1 cellular context compared by ENCODE assay signal in the genomic region with DNA sequence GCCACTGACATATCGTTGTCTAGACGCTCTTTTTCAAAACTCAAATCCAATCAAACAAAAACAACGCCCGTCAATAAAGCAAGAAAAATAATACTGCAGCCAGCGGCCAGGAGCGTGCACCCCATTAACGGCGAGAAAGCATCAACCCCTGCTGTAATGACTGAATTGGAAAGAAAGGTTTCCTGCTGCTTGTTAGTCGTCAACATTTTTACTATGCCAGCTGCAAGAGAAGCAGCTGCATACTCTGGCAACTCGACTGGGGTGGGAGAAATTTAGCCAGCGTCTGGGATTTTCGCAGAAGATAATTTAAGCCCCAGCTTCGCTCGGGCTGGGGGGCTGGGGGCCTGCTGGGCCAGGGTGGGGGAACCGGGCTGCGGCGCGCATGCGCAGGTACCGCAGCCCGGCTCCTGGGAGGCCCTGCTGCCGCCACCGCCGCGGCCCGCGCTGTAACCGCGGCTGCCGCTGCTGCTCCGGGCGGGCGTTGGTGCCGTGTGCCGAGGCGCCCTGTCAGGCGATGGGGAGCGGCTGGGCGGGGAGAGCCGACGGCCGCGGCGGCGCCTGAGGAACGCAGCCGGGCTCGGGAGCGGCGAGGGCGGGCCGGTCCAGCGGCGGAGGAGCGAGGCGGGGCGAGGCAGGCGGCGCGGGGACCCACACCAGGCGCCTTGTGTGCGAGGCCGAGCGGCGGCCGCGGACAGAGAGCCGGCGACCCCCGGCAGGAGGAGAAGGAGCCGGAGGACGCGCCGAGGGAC.
TF ChIP-seq lines count a peak whose summit lies in the region.

No MANE protein-coding gene starts in this region.

TF ChIP-seq in K562, 482 proteins besides CTCF, POLR2A, EP300 and RAD21 (continued from another document and continues in another):
- TF ChIP-seq, protein P1, sequence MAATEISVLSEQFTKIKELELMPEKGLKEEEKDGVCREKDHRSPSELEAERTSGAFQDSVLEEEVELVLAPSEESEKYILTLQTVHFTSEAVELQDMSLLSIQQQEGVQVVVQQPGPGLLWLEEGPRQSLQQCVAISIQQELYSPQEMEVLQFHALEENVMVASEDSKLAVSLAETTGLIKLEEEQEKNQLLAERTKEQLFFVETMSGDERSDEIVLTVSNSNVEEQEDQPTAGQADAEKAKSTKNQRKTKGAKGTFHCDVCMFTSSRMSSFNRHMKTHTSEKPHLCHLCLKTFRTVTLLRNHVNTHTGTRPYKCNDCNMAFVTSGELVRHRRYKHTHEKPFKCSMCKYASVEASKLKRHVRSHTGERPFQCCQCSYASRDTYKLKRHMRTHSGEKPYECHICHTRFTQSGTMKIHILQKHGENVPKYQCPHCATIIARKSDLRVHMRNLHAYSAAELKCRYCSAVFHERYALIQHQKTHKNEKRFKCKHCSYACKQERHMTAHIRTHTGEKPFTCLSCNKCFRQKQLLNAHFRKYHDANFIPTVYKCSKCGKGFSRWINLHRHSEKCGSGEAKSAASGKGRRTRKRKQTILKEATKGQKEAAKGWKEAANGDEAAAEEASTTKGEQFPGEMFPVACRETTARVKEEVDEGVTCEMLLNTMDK (IDR thresholded peaks at IDR 0.05; ENCODE audit: borderline replicate concordance, insufficient read depth, low read depth, low read length, poor library complexity, severe bottlenecking): peak; percentile 10
- TF ChIP-seq POLR2B (IDR thresholded peaks at IDR 0.05; ENCODE audit: low read depth, partially characterized antibody): peak; percentile 4
- no peak for TF ChIP-seq KLF13 (tag; IDR thresholded peaks at IDR 0.05; ENCODE audit: borderline replicate concordance, low read depth)
- no peak for TF ChIP-seq ZSCAN29 (IDR thresholded peaks at IDR 0.05)
- no peak for TF ChIP-seq PYGO2 (tag; IDR thresholded peaks at IDR 0.05)
- TF ChIP-seq TARDBP (IDR thresholded peaks at IDR 0.05): no peak
- no peak for TF ChIP-seq ETS2 (tag; IDR thresholded peaks at IDR 0.05; ENCODE audit: borderline replicate concordance, poor library complexity, severe bottlenecking)
- TF ChIP-seq CCNT2 (IDR thresholded peaks at IDR 0.05; ENCODE audit: borderline replicate concordance, extremely low read depth, insufficient read length, low read depth, low read length): peak; percentile 84
- no peak for TF ChIP-seq CSDE1 (IDR thresholded peaks at IDR 0.05)
- TF ChIP-seq, protein P2, sequence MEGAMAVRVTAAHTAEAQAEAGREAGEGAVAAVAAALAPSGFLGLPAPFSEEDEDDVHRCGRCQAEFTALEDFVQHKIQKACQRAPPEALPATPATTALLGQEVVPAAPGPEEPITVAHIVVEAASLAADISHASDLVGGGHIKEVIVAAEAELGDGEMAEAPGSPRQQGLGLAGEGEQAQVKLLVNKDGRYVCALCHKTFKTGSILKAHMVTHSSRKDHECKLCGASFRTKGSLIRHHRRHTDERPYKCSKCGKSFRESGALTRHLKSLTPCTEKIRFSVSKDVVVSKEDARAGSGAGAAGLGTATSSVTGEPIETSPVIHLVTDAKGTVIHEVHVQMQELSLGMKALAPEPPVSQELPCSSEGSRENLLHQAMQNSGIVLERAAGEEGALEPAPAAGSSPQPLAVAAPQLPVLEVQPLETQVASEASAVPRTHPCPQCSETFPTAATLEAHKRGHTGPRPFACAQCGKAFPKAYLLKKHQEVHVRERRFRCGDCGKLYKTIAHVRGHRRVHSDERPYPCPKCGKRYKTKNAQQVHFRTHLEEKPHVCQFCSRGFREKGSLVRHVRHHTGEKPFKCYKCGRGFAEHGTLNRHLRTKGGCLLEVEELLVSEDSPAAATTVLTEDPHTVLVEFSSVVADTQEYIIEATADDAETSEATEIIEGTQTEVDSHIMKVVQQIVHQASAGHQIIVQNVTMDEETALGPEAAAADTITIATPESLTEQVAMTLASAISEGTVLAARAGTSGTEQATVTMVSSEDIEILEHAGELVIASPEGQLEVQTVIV (CRISPR knock-in tag; IDR thresholded peaks at IDR 0.05; ENCODE audit: borderline replicate concordance): peak; percentile 72; the same call in 1 of the 2 replicates
- TF ChIP-seq, protein P3, sequence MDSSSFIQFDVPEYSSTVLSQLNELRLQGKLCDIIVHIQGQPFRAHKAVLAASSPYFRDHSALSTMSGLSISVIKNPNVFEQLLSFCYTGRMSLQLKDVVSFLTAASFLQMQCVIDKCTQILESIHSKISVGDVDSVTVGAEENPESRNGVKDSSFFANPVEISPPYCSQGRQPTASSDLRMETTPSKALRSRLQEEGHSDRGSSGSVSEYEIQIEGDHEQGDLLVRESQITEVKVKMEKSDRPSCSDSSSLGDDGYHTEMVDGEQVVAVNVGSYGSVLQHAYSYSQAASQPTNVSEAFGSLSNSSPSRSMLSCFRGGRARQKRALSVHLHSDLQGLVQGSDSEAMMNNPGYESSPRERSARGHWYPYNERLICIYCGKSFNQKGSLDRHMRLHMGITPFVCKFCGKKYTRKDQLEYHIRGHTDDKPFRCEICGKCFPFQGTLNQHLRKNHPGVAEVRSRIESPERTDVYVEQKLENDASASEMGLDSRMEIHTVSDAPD (CRISPR knock-in tag; IDR thresholded peaks at IDR 0.05): no peak
- no peak for TF ChIP-seq ZNF76 (CRISPR knock-in tag; IDR thresholded peaks at IDR 0.05; ENCODE audit: borderline replicate concordance)
- peak; percentile 96 for TF ChIP-seq ERF (CRISPR knock-in tag; IDR thresholded peaks at IDR 0.05)
- no peak for TF ChIP-seq GABPB2 (CRISPR knock-in tag; conservative IDR thresholded peaks at IDR 0.05)
- TF ChIP-seq, protein P4, sequence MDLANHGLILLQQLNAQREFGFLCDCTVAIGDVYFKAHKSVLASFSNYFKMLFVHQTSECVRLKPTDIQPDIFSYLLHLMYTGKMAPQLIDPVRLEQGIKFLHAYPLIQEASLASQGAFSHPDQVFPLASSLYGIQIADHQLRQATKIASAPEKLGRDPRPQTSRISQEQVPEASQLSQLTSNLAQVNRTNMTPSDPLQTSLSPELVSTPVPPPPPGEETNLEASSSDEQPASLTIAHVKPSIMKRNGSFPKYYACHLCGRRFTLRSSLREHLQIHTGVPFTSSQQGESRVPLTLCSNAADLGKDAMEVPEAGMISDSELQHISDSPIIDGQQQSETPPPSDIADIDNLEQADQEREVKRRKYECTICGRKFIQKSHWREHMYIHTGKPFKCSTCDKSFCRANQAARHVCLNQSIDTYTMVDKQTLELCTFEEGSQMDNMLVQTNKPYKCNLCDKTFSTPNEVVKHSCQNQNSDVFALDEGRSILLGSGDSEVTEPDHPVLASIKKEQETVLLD (IDR thresholded peaks at IDR 0.05): peak; percentile 64; the same call in 1 of the 2 replicates
- TF ChIP-seq NRF1 (conservative IDR thresholded peaks at IDR 0.05 in 1 of 2, IDR thresholded peaks at IDR 0.05 in 1 of 2): peak; percentile 94
- TF ChIP-seq PPARD (CRISPR knock-in tag; IDR thresholded peaks at IDR 0.05): no peak
- TF ChIP-seq MEF2D (tag; conservative IDR thresholded peaks at IDR 0.05; ENCODE audit: low read depth): no peak
- TF ChIP-seq YY1 (IDR thresholded peaks at IDR 0.05; ENCODE audit: borderline replicate concordance in 1 of 3, control insufficient read depth in 1 of 3, extremely low read depth in 1 of 3, insufficient read depth in 3 of 3, insufficient read length in 1 of 3, insufficient replicate concordance in 2 of 3, low read depth in 1 of 3, low read length in 2 of 3): peak in 1 of 3 experiments; percentile 37
- TF ChIP-seq, protein P5, sequence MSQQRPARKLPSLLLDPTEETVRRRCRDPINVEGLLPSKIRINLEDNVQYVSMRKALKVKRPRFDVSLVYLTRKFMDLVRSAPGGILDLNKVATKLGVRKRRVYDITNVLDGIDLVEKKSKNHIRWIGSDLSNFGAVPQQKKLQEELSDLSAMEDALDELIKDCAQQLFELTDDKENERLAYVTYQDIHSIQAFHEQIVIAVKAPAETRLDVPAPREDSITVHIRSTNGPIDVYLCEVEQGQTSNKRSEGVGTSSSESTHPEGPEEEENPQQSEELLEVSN (IDR thresholded peaks at IDR 0.05; ENCODE audit: borderline replicate concordance in 1 of 2, extremely low read depth in 1 of 2, insufficient read depth in 1 of 2, insufficient read length in 1 of 2, low read depth in 1 of 2, low read length in 1 of 2, poor library complexity in 1 of 2, severe bottlenecking in 1 of 2): peak; percentile 33 to 50
- TF ChIP-seq, protein P6, sequence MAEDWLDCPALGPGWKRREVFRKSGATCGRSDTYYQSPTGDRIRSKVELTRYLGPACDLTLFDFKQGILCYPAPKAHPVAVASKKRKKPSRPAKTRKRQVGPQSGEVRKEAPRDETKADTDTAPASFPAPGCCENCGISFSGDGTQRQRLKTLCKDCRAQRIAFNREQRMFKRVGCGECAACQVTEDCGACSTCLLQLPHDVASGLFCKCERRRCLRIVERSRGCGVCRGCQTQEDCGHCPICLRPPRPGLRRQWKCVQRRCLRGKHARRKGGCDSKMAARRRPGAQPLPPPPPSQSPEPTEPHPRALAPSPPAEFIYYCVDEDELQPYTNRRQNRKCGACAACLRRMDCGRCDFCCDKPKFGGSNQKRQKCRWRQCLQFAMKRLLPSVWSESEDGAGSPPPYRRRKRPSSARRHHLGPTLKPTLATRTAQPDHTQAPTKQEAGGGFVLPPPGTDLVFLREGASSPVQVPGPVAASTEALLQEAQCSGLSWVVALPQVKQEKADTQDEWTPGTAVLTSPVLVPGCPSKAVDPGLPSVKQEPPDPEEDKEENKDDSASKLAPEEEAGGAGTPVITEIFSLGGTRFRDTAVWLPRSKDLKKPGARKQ (CRISPR knock-in tag; IDR thresholded peaks at IDR 0.05): no peak
- TF ChIP-seq JUNB (CRISPR knock-in tag; conservative IDR thresholded peaks at IDR 0.05): no peak
- TF ChIP-seq HCFC1 (IDR thresholded peaks at IDR 0.05; ENCODE audit: low read depth, low read length): no peak; the same call in 1 of the 2 replicates
- TF ChIP-seq, protein P7, sequence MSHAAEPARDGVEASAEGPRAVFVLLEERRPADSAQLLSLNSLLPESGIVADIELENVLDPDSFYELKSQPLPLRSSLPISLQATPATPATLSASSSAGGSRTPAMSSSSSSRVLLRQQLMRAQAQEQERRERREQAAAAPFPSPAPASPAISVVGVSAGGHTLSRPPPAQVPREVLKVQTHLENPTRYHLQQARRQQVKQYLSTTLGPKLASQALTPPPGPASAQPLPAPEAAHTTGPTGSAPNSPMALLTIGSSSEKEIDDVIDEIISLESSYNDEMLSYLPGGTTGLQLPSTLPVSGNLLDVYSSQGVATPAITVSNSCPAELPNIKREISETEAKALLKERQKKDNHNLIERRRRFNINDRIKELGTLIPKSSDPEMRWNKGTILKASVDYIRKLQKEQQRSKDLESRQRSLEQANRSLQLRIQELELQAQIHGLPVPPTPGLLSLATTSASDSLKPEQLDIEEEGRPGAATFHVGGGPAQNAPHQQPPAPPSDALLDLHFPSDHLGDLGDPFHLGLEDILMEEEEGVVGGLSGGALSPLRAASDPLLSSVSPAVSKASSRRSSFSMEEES (CRISPR knock-in tag; IDR thresholded peaks at IDR 0.05): no peak
- TF ChIP-seq, protein P8, sequence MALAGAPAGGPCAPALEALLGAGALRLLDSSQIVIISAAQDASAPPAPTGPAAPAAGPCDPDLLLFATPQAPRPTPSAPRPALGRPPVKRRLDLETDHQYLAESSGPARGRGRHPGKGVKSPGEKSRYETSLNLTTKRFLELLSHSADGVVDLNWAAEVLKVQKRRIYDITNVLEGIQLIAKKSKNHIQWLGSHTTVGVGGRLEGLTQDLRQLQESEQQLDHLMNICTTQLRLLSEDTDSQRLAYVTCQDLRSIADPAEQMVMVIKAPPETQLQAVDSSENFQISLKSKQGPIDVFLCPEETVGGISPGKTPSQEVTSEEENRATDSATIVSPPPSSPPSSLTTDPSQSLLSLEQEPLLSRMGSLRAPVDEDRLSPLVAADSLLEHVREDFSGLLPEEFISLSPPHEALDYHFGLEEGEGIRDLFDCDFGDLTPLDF (CRISPR knock-in tag; IDR thresholded peaks at IDR 0.05): no peak
- TF ChIP-seq HNRNPH1 (optimal IDR thresholded peaks at IDR 0.05; ENCODE audit: low read depth, low read length): no peak
- TF ChIP-seq, protein P9, sequence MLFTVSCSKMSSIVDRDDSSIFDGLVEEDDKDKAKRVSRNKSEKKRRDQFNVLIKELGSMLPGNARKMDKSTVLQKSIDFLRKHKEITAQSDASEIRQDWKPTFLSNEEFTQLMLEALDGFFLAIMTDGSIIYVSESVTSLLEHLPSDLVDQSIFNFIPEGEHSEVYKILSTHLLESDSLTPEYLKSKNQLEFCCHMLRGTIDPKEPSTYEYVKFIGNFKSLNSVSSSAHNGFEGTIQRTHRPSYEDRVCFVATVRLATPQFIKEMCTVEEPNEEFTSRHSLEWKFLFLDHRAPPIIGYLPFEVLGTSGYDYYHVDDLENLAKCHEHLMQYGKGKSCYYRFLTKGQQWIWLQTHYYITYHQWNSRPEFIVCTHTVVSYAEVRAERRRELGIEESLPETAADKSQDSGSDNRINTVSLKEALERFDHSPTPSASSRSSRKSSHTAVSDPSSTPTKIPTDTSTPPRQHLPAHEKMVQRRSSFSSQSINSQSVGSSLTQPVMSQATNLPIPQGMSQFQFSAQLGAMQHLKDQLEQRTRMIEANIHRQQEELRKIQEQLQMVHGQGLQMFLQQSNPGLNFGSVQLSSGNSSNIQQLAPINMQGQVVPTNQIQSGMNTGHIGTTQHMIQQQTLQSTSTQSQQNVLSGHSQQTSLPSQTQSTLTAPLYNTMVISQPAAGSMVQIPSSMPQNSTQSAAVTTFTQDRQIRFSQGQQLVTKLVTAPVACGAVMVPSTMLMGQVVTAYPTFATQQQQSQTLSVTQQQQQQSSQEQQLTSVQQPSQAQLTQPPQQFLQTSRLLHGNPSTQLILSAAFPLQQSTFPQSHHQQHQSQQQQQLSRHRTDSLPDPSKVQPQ (CRISPR knock-in tag; IDR thresholded peaks at IDR 0.05; ENCODE audit: borderline replicate concordance): no peak
- TF ChIP-seq CHD1 (IDR thresholded peaks at IDR 0.05; ENCODE audit: low read length): peak; percentile 90
- TF ChIP-seq L3MBTL2 (IDR thresholded peaks at IDR 0.05): peak; percentile 9
- no peak for TF ChIP-seq HNRNPL (IDR thresholded peaks at IDR 0.05; ENCODE audit: low read depth, low read length)
- no peak for TF ChIP-seq TGIF2 (CRISPR knock-in tag; IDR thresholded peaks at IDR 0.05)
- peak; percentile 3; the same call in 1 of the 2 replicates for TF ChIP-seq RNF2 (IDR thresholded peaks at IDR 0.05)
- no peak; the same call in 1 of the 2 replicates for TF ChIP-seq NFRKB (IDR thresholded peaks at IDR 0.05; ENCODE audit: low read depth)
- TF ChIP-seq KAT8 (IDR thresholded peaks at IDR 0.05; ENCODE audit: low read depth): no peak
- TF ChIP-seq, protein P10, sequence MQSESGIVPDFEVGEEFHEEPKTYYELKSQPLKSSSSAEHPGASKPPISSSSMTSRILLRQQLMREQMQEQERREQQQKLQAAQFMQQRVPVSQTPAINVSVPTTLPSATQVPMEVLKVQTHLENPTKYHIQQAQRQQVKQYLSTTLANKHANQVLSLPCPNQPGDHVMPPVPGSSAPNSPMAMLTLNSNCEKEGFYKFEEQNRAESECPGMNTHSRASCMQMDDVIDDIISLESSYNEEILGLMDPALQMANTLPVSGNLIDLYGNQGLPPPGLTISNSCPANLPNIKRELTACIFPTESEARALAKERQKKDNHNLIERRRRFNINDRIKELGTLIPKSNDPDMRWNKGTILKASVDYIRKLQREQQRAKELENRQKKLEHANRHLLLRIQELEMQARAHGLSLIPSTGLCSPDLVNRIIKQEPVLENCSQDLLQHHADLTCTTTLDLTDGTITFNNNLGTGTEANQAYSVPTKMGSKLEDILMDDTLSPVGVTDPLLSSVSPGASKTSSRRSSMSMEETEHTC (IDR thresholded peaks at IDR 0.05): no peak
- TF ChIP-seq, protein P11, sequence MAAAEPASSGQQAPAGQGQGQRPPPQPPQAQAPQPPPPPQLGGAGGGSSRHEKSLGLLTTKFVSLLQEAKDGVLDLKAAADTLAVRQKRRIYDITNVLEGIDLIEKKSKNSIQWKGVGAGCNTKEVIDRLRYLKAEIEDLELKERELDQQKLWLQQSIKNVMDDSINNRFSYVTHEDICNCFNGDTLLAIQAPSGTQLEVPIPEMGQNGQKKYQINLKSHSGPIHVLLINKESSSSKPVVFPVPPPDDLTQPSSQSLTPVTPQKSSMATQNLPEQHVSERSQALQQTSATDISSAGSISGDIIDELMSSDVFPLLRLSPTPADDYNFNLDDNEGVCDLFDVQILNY (CRISPR knock-in tag; IDR thresholded peaks at IDR 0.05): 0 out of 2 replicates have a peak, but pooled peaks have one; percentile 42
- TF ChIP-seq ARNT (IDR thresholded peaks at IDR 0.05): 0 out of 4 replicates have a peak, but pooled peaks have one; percentile 13 to 28
- TF ChIP-seq ZNF764 (CRISPR knock-in tag; IDR thresholded peaks at IDR 0.05; ENCODE audit: low read depth): no peak; the same call in 1 of the 2 replicates
